ENCODE assay signal across 22 cellular contexts in the genomic region with DNA sequence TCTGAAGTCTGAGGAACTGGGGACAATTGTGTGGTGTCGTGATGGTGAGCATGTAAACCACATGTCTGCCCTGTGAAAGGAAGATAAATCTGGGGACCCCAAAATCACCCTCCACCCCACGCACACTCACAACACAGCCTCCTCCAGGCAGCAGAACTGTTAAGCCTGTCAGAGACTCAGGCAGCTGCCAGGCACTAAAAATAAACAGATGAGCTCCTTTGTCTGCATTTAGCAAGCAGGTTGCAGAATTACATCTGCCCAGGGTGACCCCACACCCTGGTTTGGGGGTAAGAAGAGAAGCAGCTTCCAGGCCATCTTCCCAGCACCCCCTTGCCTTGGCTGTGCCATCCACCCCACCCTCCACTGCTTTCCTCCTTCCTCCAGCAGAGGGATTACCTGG.
DNase-seq lines count a peak whose midpoint lies in the region; ATAC-seq and TF ChIP-seq lines count a peak whose summit lies in the region.
"Had no signal": no experiment of that assay in that cellular context is flagged by ENCODE, and none has a peak within 500 bp of the region (broad histone marks: within the 10 kb centered on the region; RNA-seq: fewer than 3 reads in every experiment).

No MANE protein-coding gene starts in this region.

- no peak overlapping the region for H3K4me3 Mint-ChIP-seq in CD8-positive, alpha-beta memory T cell
- H3K4me3 Mint-ChIP-seq: B cell, CD14-positive monocyte had no signal

- TF ChIP-seq CTCF in heart right ventricle (IDR thresholded peaks at IDR 0.05) = no peak
- no peak for TF ChIP-seq CTCF in psoas muscle (IDR thresholded peaks at IDR 0.05)

- H3K9me3 Mint-ChIP-seq in CD8-positive, alpha-beta memory T cell = no peaks in the 10 kb centered on the region

- no peak overlapping the region for H3K4me3 ChIP-seq in heart right ventricle
- no peak overlapping the region for H3K4me3 ChIP-seq in psoas muscle
- H3K4me3 ChIP-seq in CD8-positive, alpha-beta memory T cell (ENCODE audit: low read length) = no peak overlapping the region
- H3K4me3 ChIP-seq: GM23248, K562 had no signal

- H3K27ac Mint-ChIP-seq in CD8-positive, alpha-beta memory T cell = no peak overlapping the region
- H3K27ac Mint-ChIP-seq: B cell had no signal

- H3K27me3 ChIP-seq in heart right ventricle (peaks cover 0 to 27% (median 14%) of the 10 kb centered on the region in 7 donors), psoas muscle (ENCODE audit: insufficient read depth in 3 of 3, low read length in 2 of 3) (no peaks in the 10 kb centered on the region)
- H3K27me3 ChIP-seq in CD8-positive, alpha-beta memory T cell (ENCODE audit: insufficient read depth, low read length, poor library complexity, severe bottlenecking) = no peaks in the 10 kb centered on the region

- H3K36me3 ChIP-seq in heart right ventricle = no peaks in the 10 kb centered on the region
- no peaks in the 10 kb centered on the region for H3K36me3 ChIP-seq in psoas muscle (ENCODE audit: insufficient read depth in 1 of 2, low read depth in 1 of 2)
- no peaks in the 10 kb centered on the region for H3K36me3 ChIP-seq in CD8-positive, alpha-beta memory T cell (ENCODE audit: insufficient read depth, low read length)

- H3K27ac ChIP-seq in heart right ventricle = no peak overlapping the region
- peak overlapping the region; percentile 10 for H3K27ac ChIP-seq in psoas muscle
- no peak overlapping the region for H3K27ac ChIP-seq in CD8-positive, alpha-beta memory T cell (ENCODE audit: low read depth, low read length)
- H3K27ac ChIP-seq: 22Rv1, GM23248 had no signal

- no peaks in the 10 kb centered on the region for H3K9me3 ChIP-seq in heart right ventricle
- H3K9me3 ChIP-seq in psoas muscle = no peaks in the 10 kb centered on the region
- H3K9me3 ChIP-seq in CD8-positive, alpha-beta memory T cell (ENCODE audit: low read length) = no peaks in the 10 kb centered on the region

- POLR2A ChIA-PET in CD8-positive, alpha-beta memory T cell (lab: Charles Lee) = no interaction called here

- CTCF ChIA-PET in CD8-positive, alpha-beta memory T cell (lab: Charles Lee) = interaction anchor here (1.0 to 1.6 kb wide), 4 partner anchors 11 to 219 kb away, joined by 3 to 5 read pairs (median 4); no protein-coding TSS in a partner anchor

- 65 to 71% methylated on average over 2 of the region's 2 CpGs for WGBS in heart right ventricle, 2 donors
- WGBS in psoas muscle, 3 donors = 35 to 51% (median 42%) methylated on average over 2 of the region's 2 CpGs

- H3K4me1 ChIP-seq in heart right ventricle (peaks cover 0 to 11% (median 0%) of the 10 kb centered on the region in 9 donors), psoas muscle (peaks cover 11% of the 10 kb centered on the region)
- no peaks in the 10 kb centered on the region for H3K4me1 ChIP-seq in CD8-positive, alpha-beta memory T cell (ENCODE audit: insufficient read depth, low read length)

- ATAC-seq in heart right ventricle (peak; percentile 20 to 90 (median 61)), left cardiac atrium (no peak), psoas muscle (peak; percentile 81 to 96 (median 90)), GM21528 (IDR thresholded peaks at IDR 0.05; ENCODE audit: low FRiP score, unreplicated experiment) (no peak)
- ATAC-seq: K562 had no signal

- peak; percentile 17 for DNase-seq in DMS53 (lab: John Stamatoyannopoulos, UW)
- DNase-seq in DMS53 treated with DMSO at 0.1 percent for 48 hours (lab: John Stamatoyannopoulos, UW; ENCODE audit: unreplicated experiment) = no peak
- peak in 1 of 2 donors; percentile 27 for DNase-seq in heart right ventricle
- no peak for DNase-seq in left cardiac atrium
- peak in 1 of 2 donors; percentile 43 for DNase-seq in psoas muscle
- DNase-seq in CD8-positive, alpha-beta memory T cell = no peak
- DNase-seq: DMS153, GM23248, H7, Kasumi-1, MV-4-11, NCI-H2029, NCI-H446 treated with DMSO at 0.1 percent for 48 hours, NCI-H526, NCI-H82, RPMI8226, SHP77 treated with DMSO at 0.1 percent for 48 hours had no signal

- peaks cover 0 to 2% (median 0%) of the 10 kb centered on the region in 3 donors for H3K36me3 Mint-ChIP-seq in CD8-positive, alpha-beta memory T cell
- H3K36me3 Mint-ChIP-seq: CD14-positive monocyte had no signal

- peaks cover 0 to 5% (median under 1%) of the 10 kb centered on the region in 3 donors for H3K4me1 Mint-ChIP-seq in CD8-positive, alpha-beta memory T cell

- intact Hi-C loops in heart right ventricle (cut with DNase I) = no loop called here
- intact Hi-C loops in left cardiac atrium (cut with DNase I) = no loop called here
- intact Hi-C loops in psoas muscle (cut with DNase I) = no loop called here

- no peaks in the 10 kb centered on the region for H3K27me3 Mint-ChIP-seq in CD8-positive, alpha-beta memory T cell

Comparison
In these comparisons a context has a peak if more than half of its experiments do, and no peak if none do; other contexts are left out.
1. ATAC-seq: peak in heart right ventricle (8 of 8) and psoas muscle (4 of 4); none in left cardiac atrium (0 of 2) and GM21528 (single experiment).